ENCODE assay signal across 14 cellular contexts in the genomic region with DNA sequence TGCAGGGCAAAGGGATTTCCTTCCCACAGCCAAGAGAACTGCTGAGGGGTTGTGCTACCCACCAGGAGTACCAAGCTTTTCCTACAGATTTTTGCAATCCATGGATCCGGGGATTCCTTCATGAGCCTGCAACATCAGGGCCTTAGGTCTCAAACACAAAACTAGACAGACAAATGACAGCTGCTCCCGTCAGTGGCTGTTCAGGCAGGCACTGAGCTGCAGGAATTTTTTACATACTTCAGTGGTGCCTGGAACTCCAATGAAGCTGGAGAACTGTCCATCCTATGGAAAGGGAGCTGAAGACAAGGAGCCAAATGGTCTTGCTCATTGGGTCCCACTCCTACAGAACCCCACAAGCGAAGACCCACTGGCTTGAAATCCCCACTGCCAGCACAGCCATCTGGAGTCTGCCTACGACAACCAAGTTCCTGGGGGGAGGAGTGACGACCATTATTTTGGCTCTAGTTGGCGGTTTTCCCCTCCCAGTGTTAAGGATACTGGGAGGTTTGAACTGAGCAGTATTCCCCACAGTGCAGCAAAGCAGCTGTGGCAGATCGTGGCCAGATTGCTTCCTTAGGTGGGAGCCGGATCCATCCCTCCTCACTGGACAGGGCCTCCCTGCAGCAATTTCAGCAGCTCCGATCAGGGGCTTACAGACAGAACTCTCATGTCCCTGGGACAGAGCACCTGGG.
DNase-seq lines count a peak whose midpoint lies in the region; ATAC-seq and TF ChIP-seq lines count a peak whose summit lies in the region.
"Had no signal": no experiment of that assay in that cellular context is flagged by ENCODE, and none has a peak within 500 bp of the region (broad histone marks: within the 10 kb centered on the region; RNA-seq: fewer than 3 reads in every experiment).

No MANE protein-coding gene starts in this region.

- H3K79me2 ChIP-seq in Karpas-422 (ENCODE audit: low read length) = no peaks in the 10 kb centered on the region

- no peaks in the 10 kb centered on the region for H3K27me3 Mint-ChIP-seq in nephron progenitor cell (ENCODE audit: low read depth, poor library complexity)
- H3K27me3 Mint-ChIP-seq in stimulated activated memory B cell treated with anti-CD40 and anti-IgM and Interleukin-4, amounts not matched to agents 10 μg/mL and 1 μg/mL and 100 μg/mL, for 72 hours = no peaks in the 10 kb centered on the region
- H3K27me3 Mint-ChIP-seq: CD4-positive, CD25-positive, alpha-beta regulatory T cell had no signal

- peak overlapping the region; percentile 37 for H3K4me3 Mint-ChIP-seq in nephron progenitor cell
- H3K4me3 Mint-ChIP-seq in stimulated activated memory B cell treated with anti-CD40 and anti-IgM and Interleukin-4, amounts not matched to agents 10 μg/mL and 1 μg/mL and 100 μg/mL, for 72 hours = no peak overlapping the region
- H3K4me3 Mint-ChIP-seq: CD4-positive, CD25-positive, alpha-beta regulatory T cell; HFFc6 had no signal

- peaks cover 33% of the 10 kb centered on the region for H3K36me3 Mint-ChIP-seq in nephron progenitor cell (ENCODE audit: low read depth)
- H3K36me3 Mint-ChIP-seq in stimulated activated memory B cell treated with anti-CD40 and anti-IgM and Interleukin-4, amounts not matched to agents 10 μg/mL and 1 μg/mL and 100 μg/mL, for 72 hours = no peaks in the 10 kb centered on the region
- H3K36me3 Mint-ChIP-seq: CD4-positive, CD25-positive, alpha-beta regulatory T cell had no signal

- H3K9me2 ChIP-seq in Karpas-422 (replicated peaks; ENCODE audit: insufficient read depth, low read length) = no peaks in the 10 kb centered on the region

- no peaks in the 10 kb centered on the region for H3K27me3 ChIP-seq in MG63
- no peaks in the 10 kb centered on the region for H3K27me3 ChIP-seq in Karpas-422 (ENCODE audit: low read length)
- H3K27me3 ChIP-seq: BLaER1 treated with 17β-estradiol and CSF1 and Interleukin-3, amounts not matched to agents 10 nM and 100 nM had no signal

- no peak overlapping the region for H3K9ac ChIP-seq in Karpas-422 (ENCODE audit: low read length)
- H3K9ac ChIP-seq: BLaER1 treated with 17β-estradiol and CSF1 and Interleukin-3, amounts not matched to agents 10 nM and 100 nM had no signal

- no peak overlapping the region for H3K27ac Mint-ChIP-seq in nephron progenitor cell
- no peak overlapping the region for H3K27ac Mint-ChIP-seq in stimulated activated memory B cell treated with anti-CD40 and anti-IgM and Interleukin-4, amounts not matched to agents 10 μg/mL and 1 μg/mL and 100 μg/mL, for 72 hours
- H3K27ac Mint-ChIP-seq: CD4-positive, CD25-positive, alpha-beta regulatory T cell; HFFc6 had no signal

- no peak for TF ChIP-seq CTCF in nephron progenitor cell (IDR thresholded peaks at IDR 0.05)

- no peaks in the 10 kb centered on the region for H3K4me1 ChIP-seq in Karpas-422 (ENCODE audit: low read length)
- H3K4me1 ChIP-seq: BLaER1 treated with 17β-estradiol and CSF1 and Interleukin-3, amounts not matched to agents 10 nM and 100 nM had no signal

- H4K20me1 ChIP-seq in Karpas-422 (ENCODE audit: insufficient read depth, low read depth, low read length) = no peaks in the 10 kb centered on the region
- H4K20me1 ChIP-seq: BLaER1 treated with 17β-estradiol and CSF1 and Interleukin-3, amounts not matched to agents 10 nM and 100 nM had no signal

- H3K4me2 ChIP-seq in Karpas-422 (ENCODE audit: low read depth, low read length, poor library complexity, severe bottlenecking) = no peak overlapping the region
- H3K4me2 ChIP-seq: BLaER1 treated with 17β-estradiol and CSF1 and Interleukin-3, amounts not matched to agents 10 nM and 100 nM had no signal

- H3K36me3 ChIP-seq in MG63 (no peaks in the 10 kb centered on the region), Karpas-422 (ENCODE audit: insufficient read depth, low read length) (no peaks in the 10 kb centered on the region)

- no peak overlapping the region for H2AFZ ChIP-seq in Karpas-422 (ENCODE audit: low read length)

- H3K9me3 ChIP-seq in MG63 (peaks cover 32% of the 10 kb centered on the region), Karpas-422 (ENCODE audit: low read length) (no peaks in the 10 kb centered on the region)

- no peak for ATAC-seq in stimulated activated memory B cell treated with anti-CD40 and anti-IgM and Interleukin-4, amounts not matched to agents 10 μg/mL and 1 μg/mL and 100 μg/mL, for 72 hours
- ATAC-seq in HG03457 (IDR thresholded peaks at IDR 0.05; ENCODE audit: unreplicated experiment) = no peak

- H3K4me3 ChIP-seq in MG63 = no peak overlapping the region
- no peak overlapping the region for H3K4me3 ChIP-seq in Karpas-422 (ENCODE audit: low read length)
- H3K4me3 ChIP-seq: BLaER1 treated with 17β-estradiol and CSF1 and Interleukin-3, amounts not matched to agents 10 nM and 100 nM had no signal

- H3K4me1 Mint-ChIP-seq in nephron progenitor cell = peaks cover 25% of the 10 kb centered on the region
- no peaks in the 10 kb centered on the region for H3K4me1 Mint-ChIP-seq in stimulated activated memory B cell treated with anti-CD40 and anti-IgM and Interleukin-4, amounts not matched to agents 10 μg/mL and 1 μg/mL and 100 μg/mL, for 72 hours
- H3K4me1 Mint-ChIP-seq: CD4-positive, CD25-positive, alpha-beta regulatory T cell had no signal

- DNase-seq in ELF-1 (ENCODE audit: low read depth, low spot score) (peak; percentile 5), LHCN-M2 (ENCODE audit: low read depth) (peak; percentile 42), left kidney (ENCODE audit: low read depth, low spot score) (peak; percentile 41), nephron progenitor cell (no peak), MG63 (no peak), Karpas-422 (no peak)
- DNase-seq: ACHN; CD4-positive, CD25-positive, alpha-beta regulatory T cell; DMS79; HCEC 1CT; HFFc6 had no signal

- no peak overlapping the region for H3K27ac ChIP-seq in Karpas-422 (ENCODE audit: low read length)
- H3K27ac ChIP-seq: BLaER1 treated with 17β-estradiol and CSF1 and Interleukin-3, amounts not matched to agents 10 nM and 100 nM had no signal

- peaks cover 74% of the 10 kb centered on the region for H3K9me3 Mint-ChIP-seq in nephron progenitor cell
- H3K9me3 Mint-ChIP-seq in stimulated activated memory B cell treated with anti-CD40 and anti-IgM and Interleukin-4, amounts not matched to agents 10 μg/mL and 1 μg/mL and 100 μg/mL, for 72 hours = peaks cover 32% of the 10 kb centered on the region

Comparison
In these comparisons a context has a peak if more than half of its experiments do, and no peak if none do; other contexts are left out.
1. DNase-seq: peak in ELF-1 (single experiment), LHCN-M2 (single experiment) and left kidney (single experiment); none in nephron progenitor cell (single experiment), MG63 (single experiment) and Karpas-422 (single experiment).